8 cellular contexts compared by ENCODE assay signal in genomic region chr16:88810868-88811599, GRCh38. TPM values are rescaled to one million over a fixed set of nuclear protein-coding genes. Genes with fewer than 3 reads are reported as not detected.
A peak's percentile ranks its signal among the peaks of the same experiment; 100 is the strongest.
DNase-seq lines count a peak whose midpoint lies in the region; ATAC-seq, FAIRE-seq and TF ChIP-seq lines count a peak whose summit lies in the region.

No MANE protein-coding gene starts in this region.

- H3K79me2 ChIP-seq in ACC112 (ENCODE audit: control insufficient read depth, insufficient read depth, low read length, unreplicated experiment) = peaks cover 18% of the 10 kb centered on the region

- no peak for TF ChIP-seq RAD21 in liver (IDR thresholded peaks at IDR 0.05)

- intact Hi-C loops in activated CD4-positive, alpha-beta T cell treated with anti-CD3 and anti-CD28 coated beads for 36 hours (cut with DNase I, micrococcal nuclease) = loop anchor here in 1 of 2 experiments (1.0 to 5.0 kb wide), 10 partner anchors 8 to 846 kb away; partner anchors contain the start of genes ANKRD11, CDH15, CDT1 and CHMP1A
- intact Hi-C loops in dendritic cell treated with granulocyte-macrophage colony-stimulating factor and Interleukin-4, amounts not matched to agents 40 ng/mL and 50 ng/mL, for 4 days (cut with micrococcal nuclease) = loop anchor here (5.0 kb wide), 3 partner anchors 126 to 406 kb away; partner anchors contain the start of gene ZNF778

- H3K36me3 ChIP-seq in ACC112 (ENCODE audit: insufficient read depth, low read length) = 0 out of 2 replicates have a peak, but pooled peaks cover 8% of the 10 kb centered on the region
- peaks cover 0 to 8% (median 3%) of the 10 kb centered on the region in 4 donors for H3K36me3 ChIP-seq in liver (ENCODE audit: control insufficient read depth in 4 of 4, insufficient read depth in 3 of 4, low read depth in 1 of 4, low read length in 3 of 4)

- H3K9me3 Mint-ChIP-seq in activated CD4-positive, alpha-beta T cell treated with anti-CD3 and anti-CD28 coated beads for 36 hours (ENCODE audit: low read depth) = no peaks in the 10 kb centered on the region
- no peaks in the 10 kb centered on the region for H3K9me3 Mint-ChIP-seq in dendritic cell treated with granulocyte-macrophage colony-stimulating factor and Interleukin-4, amounts not matched to agents 40 ng/mL and 50 ng/mL, for 4 days

- FAIRE-seq in GM18507 (lab: Jason Lieb, UNC) = peak; percentile 18

- H3K4me3 ChIP-seq in ACC112 (ENCODE audit: low read depth, low read length) = peak overlapping the region; percentile 86
- peak overlapping the region; percentile 58 to 84 (median 83) for H3K4me3 ChIP-seq in liver (ENCODE audit: low read depth in 1 of 3, low read length in 3 of 3)

- no peak for DNase-seq in GM18507 (ENCODE audit: extremely low spot score, insufficient read length, low read depth)
- DNase-seq in NCI-H1930 (lab: John Stamatoyannopoulos, UW) = peak; percentile 49 to 72
- peak; percentile 76 for DNase-seq in activated CD4-positive, alpha-beta T cell treated with anti-CD3 and anti-CD28 coated beads for 36 hours
- peak in 2 of 3 donors; percentile 31 to 55 for DNase-seq in stimulated activated CD4-positive, alpha-beta T cell treated with anti-CD3 and anti-CD28 coated beads, TNF-alpha, amount 100 ng/mL, for 1 hour (ENCODE audit: low read depth in 3 of 3, low spot score in 1 of 3)

- H3K27me3 ChIP-seq in ACC112 (ENCODE audit: insufficient read depth, low read length) (no peaks in the 10 kb centered on the region), liver (ENCODE audit: control insufficient read depth in 4 of 4, insufficient read depth in 4 of 4, low read length in 3 of 4) (no peaks in the 10 kb centered on the region)

- POLR2A ChIA-PET in activated CD4-positive, alpha-beta T cell treated with anti-CD3 and anti-CD28 coated beads for 36 hours (lab: Charles Lee) = interaction anchor here (0.9 to 2.6 kb wide), 10 partner anchors 8 to 382 kb away, joined by 3 to 13 read pairs (median 4); partner anchors contain the start of gene ACSF3

- peak overlapping the region; percentile 86 for H3K4me3 Mint-ChIP-seq in activated CD4-positive, alpha-beta T cell treated with anti-CD3 and anti-CD28 coated beads for 36 hours
- H3K4me3 Mint-ChIP-seq in dendritic cell treated with granulocyte-macrophage colony-stimulating factor and Interleukin-4, amounts not matched to agents 40 ng/mL and 50 ng/mL, for 4 days = peak overlapping the region; percentile 80

- H3K27me3 Mint-ChIP-seq in activated CD4-positive, alpha-beta T cell treated with anti-CD3 and anti-CD28 coated beads for 36 hours = no peaks in the 10 kb centered on the region
- no peaks in the 10 kb centered on the region for H3K27me3 Mint-ChIP-seq in dendritic cell treated with granulocyte-macrophage colony-stimulating factor and Interleukin-4, amounts not matched to agents 40 ng/mL and 50 ng/mL, for 4 days

- no peak for TF ChIP-seq CTCF in liver (IDR thresholded peaks at IDR 0.05; ENCODE audit: low read depth, low read length, missing input control)

- H3K4me1 Mint-ChIP-seq in activated CD4-positive, alpha-beta T cell treated with anti-CD3 and anti-CD28 coated beads for 36 hours = peaks cover 22% of the 10 kb centered on the region
- H3K4me1 Mint-ChIP-seq in dendritic cell treated with granulocyte-macrophage colony-stimulating factor and Interleukin-4, amounts not matched to agents 40 ng/mL and 50 ng/mL, for 4 days (ENCODE audit: low read depth) = peaks cover 48% of the 10 kb centered on the region

- H3K9ac ChIP-seq in liver (ENCODE audit: low read depth in 1 of 2, low read length in 2 of 2) = peak overlapping the region in 1 of 2 donors; percentile 73

- ATAC-seq in HG02885 (IDR thresholded peaks at IDR 0.05; ENCODE audit: poor library complexity, unreplicated experiment) = peak; percentile 41
- ATAC-seq in activated CD4-positive, alpha-beta T cell treated with anti-CD3 and anti-CD28 coated beads for 36 hours = peak; percentile 40

- H3K27ac ChIP-seq in ACC112 (ENCODE audit: low read depth, low read length) (peak overlapping the region; percentile 69), liver (ENCODE audit: low read depth in 1 of 2, low read length in 2 of 2) (peak overlapping the region; percentile 73 to 74)

- CTCF ChIA-PET in activated CD4-positive, alpha-beta T cell treated with anti-CD3 and anti-CD28 coated beads for 36 hours (lab: Charles Lee) = interaction anchor here (0.6 to 5.1 kb wide), 6 partner anchors 17 to 854 kb away, joined by 3 to 22 read pairs (median 4); partner anchors contain the start of genes GALNS and TRAPPC2L

- H3K4me1 ChIP-seq in ACC112 (ENCODE audit: control insufficient read depth, insufficient read depth, low read length, unreplicated experiment) (peaks cover 22% of the 10 kb centered on the region), liver (ENCODE audit: control insufficient read depth in 4 of 4, insufficient read depth in 4 of 4, low read length in 3 of 4) (peaks cover 3 to 24% (median 13%) of the 10 kb centered on the region in 4 donors)

- H3K27ac Mint-ChIP-seq in activated CD4-positive, alpha-beta T cell treated with anti-CD3 and anti-CD28 coated beads for 36 hours = peak overlapping the region; percentile 88
- peak overlapping the region; percentile 88 for H3K27ac Mint-ChIP-seq in dendritic cell treated with granulocyte-macrophage colony-stimulating factor and Interleukin-4, amounts not matched to agents 40 ng/mL and 50 ng/mL, for 4 days

- no peak overlapping the region for H2AFZ ChIP-seq in ACC112 (ENCODE audit: low read length, unreplicated experiment)

- 6% methylated on average over 45 of the region's 45 CpGs for WGBS in liver

- no peaks in the 10 kb centered on the region for H3K9me3 ChIP-seq in liver (ENCODE audit: control insufficient read depth in 4 of 4, low read length in 3 of 4)

- peaks cover 46% of the 10 kb centered on the region for H3K36me3 Mint-ChIP-seq in activated CD4-positive, alpha-beta T cell treated with anti-CD3 and anti-CD28 coated beads for 36 hours (ENCODE audit: low read depth)
- peaks cover 49% of the 10 kb centered on the region for H3K36me3 Mint-ChIP-seq in dendritic cell treated with granulocyte-macrophage colony-stimulating factor and Interleukin-4, amounts not matched to agents 40 ng/mL and 50 ng/mL, for 4 days (ENCODE audit: low read depth)

TF ChIP-seq in liver, 16 proteins besides CTCF, POLR2A, EP300 and RAD21:
- TF ChIP-seq, protein P1, sequence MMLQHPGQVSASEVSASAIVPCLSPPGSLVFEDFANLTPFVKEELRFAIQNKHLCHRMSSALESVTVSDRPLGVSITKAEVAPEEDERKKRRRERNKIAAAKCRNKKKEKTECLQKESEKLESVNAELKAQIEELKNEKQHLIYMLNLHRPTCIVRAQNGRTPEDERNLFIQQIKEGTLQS (IDR thresholded peaks at IDR 0.05) = no peak
- TF ChIP-seq, protein P2, sequence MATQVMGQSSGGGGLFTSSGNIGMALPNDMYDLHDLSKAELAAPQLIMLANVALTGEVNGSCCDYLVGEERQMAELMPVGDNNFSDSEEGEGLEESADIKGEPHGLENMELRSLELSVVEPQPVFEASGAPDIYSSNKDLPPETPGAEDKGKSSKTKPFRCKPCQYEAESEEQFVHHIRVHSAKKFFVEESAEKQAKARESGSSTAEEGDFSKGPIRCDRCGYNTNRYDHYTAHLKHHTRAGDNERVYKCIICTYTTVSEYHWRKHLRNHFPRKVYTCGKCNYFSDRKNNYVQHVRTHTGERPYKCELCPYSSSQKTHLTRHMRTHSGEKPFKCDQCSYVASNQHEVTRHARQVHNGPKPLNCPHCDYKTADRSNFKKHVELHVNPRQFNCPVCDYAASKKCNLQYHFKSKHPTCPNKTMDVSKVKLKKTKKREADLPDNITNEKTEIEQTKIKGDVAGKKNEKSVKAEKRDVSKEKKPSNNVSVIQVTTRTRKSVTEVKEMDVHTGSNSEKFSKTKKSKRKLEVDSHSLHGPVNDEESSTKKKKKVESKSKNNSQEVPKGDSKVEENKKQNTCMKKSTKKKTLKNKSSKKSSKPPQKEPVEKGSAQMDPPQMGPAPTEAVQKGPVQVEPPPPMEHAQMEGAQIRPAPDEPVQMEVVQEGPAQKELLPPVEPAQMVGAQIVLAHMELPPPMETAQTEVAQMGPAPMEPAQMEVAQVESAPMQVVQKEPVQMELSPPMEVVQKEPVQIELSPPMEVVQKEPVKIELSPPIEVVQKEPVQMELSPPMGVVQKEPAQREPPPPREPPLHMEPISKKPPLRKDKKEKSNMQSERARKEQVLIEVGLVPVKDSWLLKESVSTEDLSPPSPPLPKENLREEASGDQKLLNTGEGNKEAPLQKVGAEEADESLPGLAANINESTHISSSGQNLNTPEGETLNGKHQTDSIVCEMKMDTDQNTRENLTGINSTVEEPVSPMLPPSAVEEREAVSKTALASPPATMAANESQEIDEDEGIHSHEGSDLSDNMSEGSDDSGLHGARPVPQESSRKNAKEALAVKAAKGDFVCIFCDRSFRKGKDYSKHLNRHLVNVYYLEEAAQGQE (IDR thresholded peaks at IDR 0.05) = peak; percentile 17

RNA-seq across cellular contexts. Expression of gene APRT, which starts 0.7 kb away (rescaled TPM):
- total RNA-seq in activated CD4-positive, alpha-beta T cell treated with anti-CD3 and anti-CD28 coated beads for 36 hours = 100 to 1,000 TPM; 105 to 179 TPM
- 10 to 100 TPM; 27.9 to 35.5 TPM for total RNA-seq in liver
- polyA plus RNA-seq in liver = 100 to 1,000 TPM; 153 to 160 TPM

RNA-seq across cellular contexts. Expression of gene CDT1, which starts 7.4 kb away (rescaled TPM):
- 100 to 1,000 TPM; 136 to 182 TPM for total RNA-seq in activated CD4-positive, alpha-beta T cell treated with anti-CD3 and anti-CD28 coated beads for 36 hours
- total RNA-seq in liver = 10 to 100 TPM in 1 of 2 donors, under 1 TPM in 1; 0.08 to 37.6 TPM
- 1 to 10 TPM in 1 of 2 donors, under 1 TPM in 1; 0.11 to 1.8 TPM for polyA plus RNA-seq in liver

RNA-seq across cellular contexts. Expression of gene PIEZO1, which starts 26.0 kb away (rescaled TPM):
- 100 to 1,000 TPM; 105 to 126 TPM for total RNA-seq in activated CD4-positive, alpha-beta T cell treated with anti-CD3 and anti-CD28 coated beads for 36 hours
- total RNA-seq in liver = 10 to 100 TPM; 59.7 to 74.7 TPM
- polyA plus RNA-seq in liver = 10 to 100 TPM; 15.3 to 58.7 TPM

RNA-seq across cellular contexts. Expression of gene GALNS, which starts 45.7 kb away (rescaled TPM):
- total RNA-seq in activated CD4-positive, alpha-beta T cell treated with anti-CD3 and anti-CD28 coated beads for 36 hours = 10 to 100 TPM; 20.1 TPM
- total RNA-seq in liver = 10 to 100 TPM in 1 of 2 donors, 1 to 10 TPM in 1; 6.8 to 20.6 TPM
- polyA plus RNA-seq in liver = 10 to 100 TPM in 1 of 2 donors, 1 to 10 TPM in 1; 8.5 to 13.0 TPM

RNA-seq across cellular contexts. Expression of gene TRAPPC2L, which starts 45.9 kb away (rescaled TPM):
- total RNA-seq in activated CD4-positive, alpha-beta T cell treated with anti-CD3 and anti-CD28 coated beads for 36 hours = 10 to 100 TPM; 43.3 to 50.7 TPM
- 10 to 100 TPM; 16.3 to 22.0 TPM for total RNA-seq in liver
- 10 to 100 TPM; 22.4 to 59.4 TPM for polyA plus RNA-seq in liver
